Comparison of ENCODE assay signal across 7 cellular contexts in genomic region chr1:15950302-15950701, GRCh38. TPM values are rescaled to one million over a fixed set of nuclear protein-coding genes. Genes with fewer than 3 reads are reported as not detected.
DNase-seq lines count a peak whose midpoint lies in the region; ATAC-seq and TF ChIP-seq lines count a peak whose summit lies in the region.

No MANE protein-coding gene starts in this region.

- peak overlapping the region; percentile 100 for H3K27ac Mint-ChIP-seq in activated naive CD8-positive, alpha-beta T cell treated with anti-CD3 and anti-CD28 coated beads, Interleukin-2, amount 50 U/mL, for 24 hours

- H3K4me2 ChIP-seq in SU-DHL-6 (ENCODE audit: low read depth, low read length, poor library complexity, severe bottlenecking) = peak overlapping the region; percentile 26

- H3K36me3 Mint-ChIP-seq in activated naive CD8-positive, alpha-beta T cell treated with anti-CD3 and anti-CD28 coated beads, Interleukin-2, amount 50 U/mL, for 24 hours (ENCODE audit: low read depth) = peaks cover 45% of the 10 kb centered on the region

- no peaks in the 10 kb centered on the region for H3K27me3 Mint-ChIP-seq in activated naive CD8-positive, alpha-beta T cell treated with anti-CD3 and anti-CD28 coated beads, Interleukin-2, amount 50 U/mL, for 24 hours

- peaks cover 32 to 51% of the 10 kb centered on the region in 2 donors for H3K4me1 ChIP-seq in muscle layer of duodenum (ENCODE audit: control insufficient read depth in 1 of 2, insufficient read depth in 2 of 2, low read length in 2 of 2)
- H3K4me1 ChIP-seq in suprapubic skin = peaks cover 74% of the 10 kb centered on the region

- peak overlapping the region; percentile 59 for H3K27ac ChIP-seq in SU-DHL-6 (ENCODE audit: low read depth, low read length)
- H3K27ac ChIP-seq in muscle layer of duodenum (ENCODE audit: low read length) = peak overlapping the region; percentile 91
- peak overlapping the region; percentile 96 for H3K27ac ChIP-seq in suprapubic skin

- no peak overlapping the region for H2AFZ ChIP-seq in SU-DHL-6 (ENCODE audit: low read depth, low read length, severe bottlenecking)

- H3K4me3 Mint-ChIP-seq in activated naive CD8-positive, alpha-beta T cell treated with anti-CD3 and anti-CD28 coated beads, Interleukin-2, amount 50 U/mL, for 24 hours = peak overlapping the region; percentile 78

- H3K9me3 ChIP-seq in SU-DHL-6 (ENCODE audit: insufficient read depth, low read length) (no peaks in the 10 kb centered on the region), muscle layer of duodenum (ENCODE audit: control insufficient read depth in 1 of 2, low read length in 2 of 2) (no peaks in the 10 kb centered on the region), suprapubic skin (no peaks in the 10 kb centered on the region)

- TF ChIP-seq POLR2A in suprapubic skin (IDR thresholded peaks at IDR 0.05) = no peak

- DNase-seq in activated naive CD8-positive, alpha-beta T cell treated with anti-CD3 and anti-CD28 coated beads, Interleukin-2, amount 50 U/mL, for 24 hours = peak; percentile 80
- DNase-seq in suprapubic skin (ENCODE audit: low spot score in 2 of 2) (no peak), SHP77 treated with DMSO at 0.1 percent for 48 hours (lab: John Stamatoyannopoulos, UW) (no peak), NCI-H2107 (lab: John Stamatoyannopoulos, UW) (no peak), NCI-H446 treated with DMSO at 0.1 percent for 48 hours (lab: John Stamatoyannopoulos, UW) (no peak)

- H3K4me1 Mint-ChIP-seq in activated naive CD8-positive, alpha-beta T cell treated with anti-CD3 and anti-CD28 coated beads, Interleukin-2, amount 50 U/mL, for 24 hours = peaks cover 85% of the 10 kb centered on the region

- H3K9me3 Mint-ChIP-seq in activated naive CD8-positive, alpha-beta T cell treated with anti-CD3 and anti-CD28 coated beads, Interleukin-2, amount 50 U/mL, for 24 hours = no peaks in the 10 kb centered on the region

- no peaks in the 10 kb centered on the region for H3K27me3 ChIP-seq in SU-DHL-6 (ENCODE audit: low read length)
- H3K27me3 ChIP-seq in muscle layer of duodenum (ENCODE audit: low read depth, low read length) = no peaks in the 10 kb centered on the region
- no peaks in the 10 kb centered on the region for H3K27me3 ChIP-seq in suprapubic skin

- peaks cover 55% of the 10 kb centered on the region for H3K79me2 ChIP-seq in SU-DHL-6 (ENCODE audit: insufficient read depth, low read length)

- H3K4me3 ChIP-seq in SU-DHL-6 (ENCODE audit: insufficient read depth, low read length, poor library complexity, severe bottlenecking) (no peak overlapping the region), muscle layer of duodenum (ENCODE audit: low read depth in 1 of 2, low read length in 2 of 2) (peak overlapping the region in 1 of 2 donors; percentile 27), suprapubic skin (peak overlapping the region; percentile 30)

- H3K9me2 ChIP-seq in SU-DHL-6 (replicated peaks; ENCODE audit: insufficient read depth, low read length) = no peaks in the 10 kb centered on the region

- TF ChIP-seq CTCF in SU-DHL-6 (IDR thresholded peaks at IDR 0.05; ENCODE audit: insufficient read depth, low read length, poor library complexity, severe bottlenecking) (no peak), suprapubic skin (IDR thresholded peaks at IDR 0.05) (no peak)

- no peaks in the 10 kb centered on the region for H4K20me1 ChIP-seq in SU-DHL-6 (ENCODE audit: low read depth, low read length)

- H3K9ac ChIP-seq in SU-DHL-6 (ENCODE audit: low read length) = peak overlapping the region; percentile 29; the same call in 1 of the 2 replicates

- ATAC-seq in activated naive CD8-positive, alpha-beta T cell treated with anti-CD3 and anti-CD28 coated beads, Interleukin-2, amount 50 U/mL, for 24 hours = peak; percentile 37

- no peak for TF ChIP-seq EP300 in suprapubic skin (IDR thresholded peaks at IDR 0.05)

- 30% methylated on average over 4 of the region's 4 CpGs for WGBS in suprapubic skin

- H3F3A ChIP-seq in SU-DHL-6 (ENCODE audit: insufficient read depth) = no peaks in the 10 kb centered on the region

- no peaks in the 10 kb centered on the region for H3K36me3 ChIP-seq in SU-DHL-6 (ENCODE audit: low read length)
- H3K36me3 ChIP-seq in muscle layer of duodenum (ENCODE audit: control insufficient read depth in 1 of 2, insufficient read depth in 2 of 2, low read length in 2 of 2) = peaks cover 22 to 35% of the 10 kb centered on the region in 2 donors
- peaks cover 29% of the 10 kb centered on the region for H3K36me3 ChIP-seq in suprapubic skin

RNA-seq across cellular contexts. Expression of gene ZBTB17, which starts 25.6 kb away (rescaled TPM):
- 10 to 100 TPM; 27.2 to 44.4 (median 34.1) TPM for total RNA-seq in suprapubic skin

RNA-seq across cellular contexts. Expression of gene SRARP, which starts 53.7 kb away (rescaled TPM):
- total RNA-seq in suprapubic skin = not detected
